In the genomic region with DNA sequence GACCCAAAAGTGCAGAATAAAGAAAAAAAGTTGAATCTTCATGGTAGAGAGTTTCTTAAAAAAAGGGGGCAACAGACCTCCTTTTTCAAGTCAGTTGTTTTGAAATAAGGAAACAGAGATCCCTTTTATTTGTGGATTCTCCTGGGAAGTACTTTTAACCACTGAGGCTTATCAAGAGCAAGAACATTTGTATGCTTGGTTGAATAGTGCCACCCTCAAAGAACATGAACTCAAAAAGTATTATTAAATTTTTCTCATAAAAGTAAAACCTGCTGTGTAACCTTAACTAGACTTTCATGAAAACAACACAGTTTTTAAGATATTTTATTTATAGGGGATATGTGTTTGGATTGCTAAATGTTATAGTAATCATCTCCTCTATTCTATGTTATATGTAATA, we compare ENCODE assay signal across 8 cellular contexts.
"Had no signal": no experiment of that assay in that cellular context is flagged by ENCODE, and none has a peak within 500 bp of the region (broad histone marks: within the 10 kb centered on the region; RNA-seq: fewer than 3 reads in every experiment).

Gene DEFB110 (minus strand): TSS at position 101 of the 400 bp plus-strand sequence. CDS start 59 bp downstream, at position 42.

- H3K9ac ChIP-seq: GM23248 had no signal

- H3K9me3 ChIP-seq: HAP-1 had no signal

- H3K4me2 ChIP-seq: GM23338 had no signal

- H3K4me1 ChIP-seq: HAP-1 had no signal

- H3K36me3 ChIP-seq: HAP-1 had no signal

- H3K27ac ChIP-seq: GM23248 had no signal

- H3K4me3 ChIP-seq: GM23248, GM23338, HAP-1 had no signal

- DNase-seq: GM23248, GOT3, H7, H9, HCEC 1CT, HFFc6 had no signal
